Comparison of ENCODE assay signal across 1 cellular context in the genomic region with DNA sequence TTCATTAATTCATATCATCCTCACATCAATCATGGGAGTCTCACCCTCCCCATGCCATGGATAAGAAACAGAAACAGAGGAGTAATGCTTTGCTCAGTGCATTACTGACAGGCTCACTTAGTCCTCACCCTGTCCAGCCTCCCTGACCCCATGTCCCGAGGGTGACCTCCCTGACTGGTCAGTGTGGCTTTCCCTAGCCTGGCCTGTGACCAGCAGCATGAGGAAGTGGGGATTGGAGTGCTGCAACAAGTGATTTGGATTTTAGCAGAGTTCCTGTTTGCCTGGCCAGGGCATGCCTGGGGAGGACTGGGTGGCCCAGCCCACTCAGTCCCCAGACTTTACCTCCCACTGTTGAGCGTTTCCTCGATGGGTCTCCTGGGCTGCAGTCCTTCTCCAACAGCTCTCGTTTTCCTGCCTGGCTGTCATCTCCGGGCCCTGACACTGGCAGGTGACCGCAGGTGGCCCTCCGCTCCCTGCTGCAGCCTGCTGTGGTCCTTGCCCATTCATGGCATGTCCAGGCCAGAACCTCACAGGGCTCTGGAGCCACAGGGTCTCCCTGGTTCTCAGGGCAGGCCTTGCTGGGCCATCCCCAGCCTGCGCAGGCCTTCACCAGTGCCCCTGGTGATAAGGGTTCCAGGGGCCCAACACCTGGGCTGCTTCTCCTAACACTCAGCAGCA.
TF ChIP-seq lines count a peak whose summit lies in the region.

No MANE protein-coding gene starts in this region.

TF ChIP-seq in GM12878, 131 proteins besides CTCF, POLR2A, EP300 and RAD21:
- 0 out of 2 replicates have a peak, but pooled peaks have one; percentile 5 for TF ChIP-seq SPI1 (IDR thresholded peaks at IDR 0.05; ENCODE audit: borderline replicate concordance, insufficient read depth, low read depth, low read length)
- no peak for TF ChIP-seq BHLHE40 (IDR thresholded peaks at IDR 0.05; ENCODE audit: borderline replicate concordance in 1 of 2, low read depth in 2 of 2, low read length in 1 of 2)
TF ChIP-seq in GM12878: peak in this region for 1.
